15 cellular contexts compared by ENCODE assay signal in genomic region chr13:49586717-49587116, GRCh38. TPM values are rescaled to one million over a fixed set of nuclear protein-coding genes. Genes with fewer than 3 reads are reported as not detected.
DNase-seq lines count a peak whose midpoint lies in the region; ATAC-seq and TF ChIP-seq lines count a peak whose summit lies in the region.
"Had no signal": no experiment of that assay in that cellular context is flagged by ENCODE, and none has a peak within 500 bp of the region (broad histone marks: within the 10 kb centered on the region; RNA-seq: fewer than 3 reads in every experiment).

No MANE protein-coding gene starts in this region.

- H3K36me3 Mint-ChIP-seq in activated CD4-positive, alpha-beta T cell treated with anti-CD3 and anti-CD28 coated beads for 36 hours (ENCODE audit: low read depth) = peaks cover 3% of the 10 kb centered on the region
- H3K36me3 Mint-ChIP-seq in T-cell = peaks cover 2% of the 10 kb centered on the region

- peak overlapping the region; percentile 65 for H3K27ac Mint-ChIP-seq in activated CD4-positive, alpha-beta T cell treated with anti-CD3 and anti-CD28 coated beads for 36 hours
- H3K27ac Mint-ChIP-seq in T-cell = no peak overlapping the region

- H2AFZ ChIP-seq in osteoblast (ENCODE audit: low read length) = peak overlapping the region; percentile 9

- H3K36me3 ChIP-seq in osteoblast (ENCODE audit: insufficient read depth, low read length) (no peaks in the 10 kb centered on the region), ascending aorta (peaks cover 0 to 3% of the 10 kb centered on the region in 2 donors)
- H3K36me3 ChIP-seq: sigmoid colon had no signal

- TF ChIP-seq CTCF in fibroblast of mammary gland (conservative IDR thresholded peaks at IDR 0.05; ENCODE audit: control insufficient read depth, insufficient read depth, low read depth, low read length) (no peak), osteoblast (IDR thresholded peaks at IDR 0.05; ENCODE audit: extremely low read depth, low read depth, low read length) (no peak), ascending aorta (IDR thresholded peaks at IDR 0.05) (no peak)

- H3K4me3 Mint-ChIP-seq in activated CD4-positive, alpha-beta T cell treated with anti-CD3 and anti-CD28 coated beads for 36 hours = peak overlapping the region; percentile 99
- H3K4me3 Mint-ChIP-seq in T-cell = peak overlapping the region; percentile 80 to 90 (median 84)

- H3K4me3 ChIP-seq in fibroblast of mammary gland (ENCODE audit: control insufficient read depth, low read depth, low read length) = no peak overlapping the region
- H3K4me3 ChIP-seq in osteoblast (ENCODE audit: insufficient read depth, low read length) = no peak overlapping the region
- no peak overlapping the region for H3K4me3 ChIP-seq in ascending aorta

- H3K9me3 ChIP-seq in osteoblast (ENCODE audit: low read depth, low read length) (no peaks in the 10 kb centered on the region), ascending aorta (no peaks in the 10 kb centered on the region)
- H3K9me3 ChIP-seq: sigmoid colon had no signal

- H3K4me1 Mint-ChIP-seq in activated CD4-positive, alpha-beta T cell treated with anti-CD3 and anti-CD28 coated beads for 36 hours = peaks cover 22% of the 10 kb centered on the region
- peaks cover 21 to 35% (median 34%) of the 10 kb centered on the region in 3 donors for H3K4me1 Mint-ChIP-seq in T-cell

- CTCF ChIA-PET in activated CD4-positive, alpha-beta T cell treated with anti-CD3 and anti-CD28 coated beads for 36 hours (lab: Charles Lee) = interaction anchor here (0.8 to 1.0 kb wide), 2 partner anchors 8 to 21 kb away, joined by 3 to 5 read pairs; no protein-coding TSS in a partner anchor
- CTCF ChIA-PET in T-cell (lab: Charles Lee) = interaction anchor here (0.5 to 1.1 kb wide), 2 partner anchors 144 to 1221 kb away, joined by 3 to 5 read pairs; no protein-coding TSS in a partner anchor

- POLR2A ChIA-PET in activated CD4-positive, alpha-beta T cell treated with anti-CD3 and anti-CD28 coated beads for 36 hours (lab: Charles Lee) = interaction anchor here (0.6 kb wide), 1 partner anchor 150 kb away, joined by 4 read pairs; no protein-coding TSS in a partner anchor
- POLR2A ChIA-PET in T-cell (lab: Charles Lee) = interaction anchor here in 1 of 2 donors (0.6 kb wide), 1 partner anchor 91 kb away, joined by 6 read pairs; the partner anchor contains the start of gene PHF11

- H3K27me3 ChIP-seq in osteoblast (ENCODE audit: insufficient read depth, low read length) = no peaks in the 10 kb centered on the region
- H3K27me3 ChIP-seq in ascending aorta = no peaks in the 10 kb centered on the region
- H3K27me3 ChIP-seq: sigmoid colon had no signal

- peaks cover 31% of the 10 kb centered on the region for H3K79me2 ChIP-seq in osteoblast (ENCODE audit: insufficient read depth, low read length)

- DNase-seq in activated CD4-positive, alpha-beta T cell treated with anti-CD3 and anti-CD28 coated beads for 36 hours = no peak
- DNase-seq in activated CD4-positive, alpha-beta T cell treated with anti-CD3 and anti-CD28 coated beads for 48 hours = no peak
- DNase-seq in T-cell (no peak), fibroblast of mammary gland (ENCODE audit: low read depth) (peak; percentile 32), osteoblast (ENCODE audit: insufficient read length, low spot score, missing footprints) (no peak), ascending aorta (ENCODE audit: low spot score in 2 of 2) (no peak)
- DNase-seq: effector CD4-positive, alpha-beta T cell; mesendoderm; NCI-H446; sigmoid colon; trophoblast cell had no signal

- intact Hi-C loops in activated CD4-positive, alpha-beta T cell treated with anti-CD3 and anti-CD28 coated beads for 36 hours (cut with DNase I, micrococcal nuclease) = loop anchor here (2.0 to 10.0 kb wide), 3 partner anchors 89 to 1552 kb away; partner anchors contain the start of genes NUDT15 (in 1 of the 2) and PHF11 (in 1 of the 2)
- intact Hi-C loops in ascending aorta (cut with DNase I) = loop anchor here (5.0 kb wide), 2 partner anchors 89 to 1354 kb away; partner anchors contain the start of genes ITM2B and PHF11

- H4K20me1 ChIP-seq in osteoblast (ENCODE audit: insufficient read depth, low read length) = no peaks in the 10 kb centered on the region

- no peak overlapping the region for H3K4me2 ChIP-seq in osteoblast (ENCODE audit: insufficient read depth, low read length)

- no peak for ATAC-seq in activated CD4-positive, alpha-beta T cell treated with anti-CD3 and anti-CD28 coated beads for 36 hours
- ATAC-seq in T-cell (replicated peaks in 1 of 4) (no peak), GM19351 (IDR thresholded peaks at IDR 0.05; ENCODE audit: unreplicated experiment) (no peak), HG02885 (IDR thresholded peaks at IDR 0.05; ENCODE audit: poor library complexity, unreplicated experiment) (no peak)
- ATAC-seq: activated CD4-positive, CD25-positive, alpha-beta regulatory T cell treated with anti-CD3 and anti-CD28 coated beads, Interleukin-2, amount 50 U/mL, for 24 hours had no signal

- H3K27ac ChIP-seq in osteoblast (ENCODE audit: low read depth, low read length) (peak overlapping the region; percentile 25), ascending aorta (no peak overlapping the region)

- H3K4me1 ChIP-seq in osteoblast (ENCODE audit: insufficient read depth, low read length) (peaks cover 14% of the 10 kb centered on the region), ascending aorta (peaks cover 0 to 15% of the 10 kb centered on the region in 2 donors)

- no peaks in the 10 kb centered on the region for H3K9me3 Mint-ChIP-seq in activated CD4-positive, alpha-beta T cell treated with anti-CD3 and anti-CD28 coated beads for 36 hours (ENCODE audit: low read depth)
- no peaks in the 10 kb centered on the region for H3K9me3 Mint-ChIP-seq in T-cell

- no peaks in the 10 kb centered on the region for H3K27me3 Mint-ChIP-seq in activated CD4-positive, alpha-beta T cell treated with anti-CD3 and anti-CD28 coated beads for 36 hours
- H3K27me3 Mint-ChIP-seq in T-cell = no peaks in the 10 kb centered on the region

RNA-seq across cellular contexts. Expression of gene RCBTB1, which starts 1.4 kb away (rescaled TPM):
- total RNA-seq in activated CD4-positive, alpha-beta T cell treated with anti-CD3 and anti-CD28 coated beads for 36 hours = 10 to 100 TPM in 1 of 2 experiments, 1 to 10 TPM in 1; 9.8 to 14.9 TPM
- total RNA-seq in T-cell (10 to 100 TPM; 15.9 to 23.9 (median 18.9) TPM), osteoblast (26.4 and 27.4 TPM in 2 replicates), ascending aorta (2.0 TPM)

RNA-seq across cellular contexts. Expression of gene ARL11, which starts 41.6 kb away (rescaled TPM):
- under 1 TPM; 0.72 to 0.85 TPM for total RNA-seq in activated CD4-positive, alpha-beta T cell treated with anti-CD3 and anti-CD28 coated beads for 36 hours
- 1 to 10 TPM in 2 of 5 donors, under 1 TPM in 3; 0.12 to 1.9 (median 0.53) TPM for total RNA-seq in T-cell
- not detected in 2 replicates for total RNA-seq in osteoblast
- 0.43 TPM for total RNA-seq in ascending aorta
- total RNA-seq: Daoy had no signal
